Comparison of ENCODE assay signal across 1 cellular context in the genomic region with DNA sequence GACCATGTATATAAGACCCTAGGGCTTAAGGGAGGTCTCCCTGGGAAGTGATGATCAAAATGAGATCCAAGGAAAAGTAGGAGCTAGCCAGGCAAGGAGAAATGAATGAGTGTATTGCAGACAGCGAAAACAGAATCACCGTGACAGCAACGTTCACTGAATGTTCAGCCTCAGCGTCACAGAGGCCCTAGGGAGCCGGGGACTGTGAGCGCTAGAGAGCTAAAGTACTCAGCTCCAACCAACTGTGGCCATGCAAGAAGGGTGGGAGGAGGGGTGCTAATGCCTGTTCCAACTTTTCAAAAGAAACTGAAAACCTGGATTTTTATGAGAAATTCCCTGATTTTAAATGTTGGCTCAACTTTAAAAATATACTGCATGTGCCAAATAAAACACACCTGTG.
TF ChIP-seq lines count a peak whose summit lies in the region.

No MANE protein-coding gene starts in this region.

TF ChIP-seq in GM23338, 12 proteins besides CTCF, POLR2A, EP300 and RAD21 (continued from another document):
- TF ChIP-seq, protein P1, sequence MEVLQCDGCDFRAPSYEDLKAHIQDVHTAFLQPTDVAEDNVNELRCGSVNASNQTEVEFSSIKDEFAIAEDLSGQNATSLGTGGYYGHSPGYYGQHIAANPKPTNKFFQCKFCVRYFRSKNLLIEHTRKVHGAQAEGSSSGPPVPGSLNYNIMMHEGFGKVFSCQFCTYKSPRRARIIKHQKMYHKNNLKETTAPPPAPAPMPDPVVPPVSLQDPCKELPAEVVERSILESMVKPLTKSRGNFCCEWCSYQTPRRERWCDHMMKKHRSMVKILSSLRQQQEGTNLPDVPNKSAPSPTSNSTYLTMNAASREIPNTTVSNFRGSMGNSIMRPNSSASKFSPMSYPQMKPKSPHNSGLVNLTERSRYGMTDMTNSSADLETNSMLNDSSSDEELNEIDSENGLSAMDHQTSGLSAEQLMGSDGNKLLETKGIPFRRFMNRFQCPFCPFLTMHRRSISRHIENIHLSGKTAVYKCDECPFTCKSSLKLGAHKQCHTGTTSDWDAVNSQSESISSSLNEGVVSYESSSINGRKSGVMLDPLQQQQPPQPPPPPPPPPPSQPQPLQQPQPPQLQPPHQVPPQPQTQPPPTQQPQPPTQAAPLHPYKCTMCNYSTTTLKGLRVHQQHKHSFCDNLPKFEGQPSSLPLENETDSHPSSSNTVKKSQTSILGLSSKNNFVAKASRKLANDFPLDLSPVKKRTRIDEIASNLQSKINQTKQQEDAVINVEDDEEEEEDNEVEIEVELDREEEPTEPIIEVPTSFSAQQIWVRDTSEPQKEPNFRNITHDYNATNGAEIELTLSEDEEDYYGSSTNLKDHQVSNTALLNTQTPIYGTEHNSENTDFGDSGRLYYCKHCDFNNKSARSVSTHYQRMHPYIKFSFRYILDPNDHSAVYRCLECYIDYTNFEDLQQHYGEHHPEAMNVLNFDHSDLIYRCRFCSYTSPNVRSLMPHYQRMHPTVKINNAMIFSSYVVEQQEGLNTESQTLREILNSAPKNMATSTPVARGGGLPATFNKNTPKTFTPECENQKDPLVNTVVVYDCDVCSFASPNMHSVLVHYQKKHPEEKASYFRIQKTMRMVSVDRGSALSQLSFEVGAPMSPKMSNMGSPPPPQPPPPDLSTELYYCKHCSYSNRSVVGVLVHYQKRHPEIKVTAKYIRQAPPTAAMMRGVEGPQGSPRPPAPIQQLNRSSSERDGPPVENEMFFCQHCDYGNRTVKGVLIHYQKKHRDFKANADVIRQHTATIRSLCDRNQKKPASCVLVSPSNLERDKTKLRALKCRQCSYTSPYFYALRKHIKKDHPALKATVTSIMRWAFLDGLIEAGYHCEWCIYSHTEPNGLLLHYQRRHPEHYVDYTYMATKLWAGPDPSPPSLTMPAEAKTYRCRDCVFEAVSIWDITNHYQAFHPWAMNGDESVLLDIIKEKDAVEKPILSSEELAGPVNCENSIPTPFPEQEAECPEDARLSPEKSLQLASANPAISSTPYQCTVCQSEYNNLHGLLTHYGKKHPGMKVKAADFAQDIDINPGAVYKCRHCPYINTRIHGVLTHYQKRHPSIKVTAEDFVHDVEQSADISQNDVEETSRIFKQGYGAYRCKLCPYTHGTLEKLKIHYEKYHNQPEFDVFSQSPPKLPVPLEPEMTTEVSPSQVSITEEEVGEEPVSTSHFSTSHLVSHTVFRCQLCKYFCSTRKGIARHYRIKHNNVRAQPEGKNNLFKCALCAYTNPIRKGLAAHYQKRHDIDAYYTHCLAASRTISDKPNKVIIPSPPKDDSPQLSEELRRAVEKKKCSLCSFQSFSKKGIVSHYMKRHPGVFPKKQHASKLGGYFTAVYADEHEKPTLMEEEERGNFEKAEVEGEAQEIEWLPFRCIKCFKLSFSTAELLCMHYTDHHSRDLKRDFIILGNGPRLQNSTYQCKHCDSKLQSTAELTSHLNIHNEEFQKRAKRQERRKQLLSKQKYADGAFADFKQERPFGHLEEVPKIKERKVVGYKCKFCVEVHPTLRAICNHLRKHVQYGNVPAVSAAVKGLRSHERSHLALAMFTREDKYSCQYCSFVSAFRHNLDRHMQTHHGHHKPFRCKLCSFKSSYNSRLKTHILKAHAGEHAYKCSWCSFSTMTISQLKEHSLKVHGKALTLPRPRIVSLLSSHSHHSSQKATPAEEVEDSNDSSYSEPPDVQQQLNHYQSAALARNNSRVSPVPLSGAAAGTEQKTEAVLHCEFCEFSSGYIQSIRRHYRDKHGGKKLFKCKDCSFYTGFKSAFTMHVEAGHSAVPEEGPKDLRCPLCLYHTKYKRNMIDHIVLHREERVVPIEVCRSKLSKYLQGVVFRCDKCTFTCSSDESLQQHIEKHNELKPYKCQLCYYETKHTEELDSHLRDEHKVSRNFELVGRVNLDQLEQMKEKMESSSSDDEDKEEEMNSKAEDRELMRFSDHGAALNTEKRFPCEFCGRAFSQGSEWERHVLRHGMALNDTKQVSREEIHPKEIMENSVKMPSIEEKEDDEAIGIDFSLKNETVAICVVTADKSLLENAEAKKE (CRISPR knock-in tag; IDR thresholded peaks at IDR 0.05) = no peak
- no peak for TF ChIP-seq JUNB (IDR thresholded peaks at IDR 0.05; ENCODE audit: unreplicated experiment)
- TF ChIP-seq NANOG (IDR thresholded peaks at IDR 0.05; ENCODE audit: borderline replicate concordance) = no peak
- no peak for TF ChIP-seq EZH2 (IDR thresholded peaks at IDR 0.05; ENCODE audit: low read depth, unreplicated experiment)
- no peak for TF ChIP-seq REST (IDR thresholded peaks at IDR 0.05; ENCODE audit: unreplicated experiment)
- TF ChIP-seq EZH2phosphoT487 (IDR thresholded peaks at IDR 0.05; ENCODE audit: unreplicated experiment) = no peak
- no peak for TF ChIP-seq ZNF331 (CRISPR knock-in tag; IDR thresholded peaks at IDR 0.05; ENCODE audit: low read depth)
